8 cellular contexts compared by ENCODE assay signal in the genomic region with DNA sequence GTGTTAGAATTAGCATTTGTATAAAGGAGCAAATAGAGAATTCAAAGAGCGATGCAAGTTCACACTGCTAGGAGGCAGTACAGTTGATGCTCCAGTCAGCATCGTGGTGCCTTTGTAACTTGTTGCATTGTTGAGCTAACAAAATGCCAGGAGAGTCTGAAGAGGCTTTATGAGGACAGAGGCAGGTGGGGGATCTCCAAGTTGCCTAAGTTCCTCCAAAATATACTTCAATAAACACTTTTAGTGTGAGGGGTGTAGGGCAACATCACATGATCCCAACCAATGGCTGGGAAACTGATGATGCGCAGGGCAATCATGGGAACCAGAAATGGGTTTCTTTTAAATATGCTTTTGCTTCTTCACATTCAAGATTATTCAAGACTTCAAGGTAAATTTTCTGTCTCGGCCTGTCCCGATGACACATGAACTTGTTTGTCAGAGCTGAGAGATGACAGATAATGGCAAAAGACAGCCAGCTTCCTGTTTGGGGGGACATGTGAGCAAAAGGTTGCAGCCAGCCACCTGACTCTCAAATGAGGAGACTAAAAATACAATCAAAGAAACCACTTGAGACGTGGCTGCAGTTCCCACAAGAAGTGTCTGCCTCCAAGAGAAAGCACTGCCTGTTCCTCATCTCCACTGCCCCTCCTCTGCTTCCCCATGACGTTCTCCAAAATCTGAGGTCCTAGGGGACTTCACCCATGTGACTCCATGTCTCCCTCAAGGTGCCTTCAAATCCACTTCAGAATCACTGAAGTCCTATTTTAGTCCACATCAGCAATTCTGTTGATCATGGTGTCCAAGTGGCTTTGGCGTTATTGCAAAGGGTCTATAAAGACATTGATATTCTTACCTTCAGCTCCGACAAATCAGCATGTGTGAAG. TPM values are rescaled to one million over a fixed set of nuclear protein-coding genes. Genes with fewer than 3 reads are reported as not detected.
A peak's percentile ranks its signal among the peaks of the same experiment; 100 is the strongest.
DNase-seq lines count a peak whose midpoint lies in the region; ATAC-seq, FAIRE-seq and TF ChIP-seq lines count a peak whose summit lies in the region.

No MANE protein-coding gene starts in this region.

- H3K36me3 Mint-ChIP-seq in stimulated activated effector memory CD8-positive, alpha-beta T cell treated with anti-CD3 and anti-CD28 coated beads, Interleukin-12 subunit alpha, Interleukin-12 subunit beta, amount 100 ng/mL, for 72 hours, result peaks cover 40% of the 10 kb centered on the region
- H3K36me3 Mint-ChIP-seq in nephron progenitor cell (ENCODE audit: low read depth), result no peaks in the 10 kb centered on the region

- FAIRE-seq in frontal cortex (lab: Jason Lieb, UNC), result no peak

- peaks cover 75% of the 10 kb centered on the region for H3K4me1 Mint-ChIP-seq in stimulated activated effector memory CD8-positive, alpha-beta T cell treated with anti-CD3 and anti-CD28 coated beads, Interleukin-12 subunit alpha, Interleukin-12 subunit beta, amount 100 ng/mL, for 72 hours
- peaks cover 37% of the 10 kb centered on the region for H3K4me1 Mint-ChIP-seq in nephron progenitor cell

- ATAC-seq in GM18519 (IDR thresholded peaks at IDR 0.05; ENCODE audit: low FRiP score, unreplicated experiment) (peak; percentile 56), HG02938 (IDR thresholded peaks at IDR 0.05; ENCODE audit: unreplicated experiment) (peak; percentile 50)
- peak; percentile 86 for ATAC-seq in stimulated activated effector memory CD8-positive, alpha-beta T cell treated with anti-CD3 and anti-CD28 coated beads, Interleukin-12 subunit alpha, Interleukin-12 subunit beta, amount 100 ng/mL, for 72 hours

- H3K4me3 Mint-ChIP-seq in stimulated activated effector memory CD8-positive, alpha-beta T cell treated with anti-CD3 and anti-CD28 coated beads, Interleukin-12 subunit alpha, Interleukin-12 subunit beta, amount 100 ng/mL, for 72 hours, result peak overlapping the region; percentile 8
- no peak overlapping the region for H3K4me3 Mint-ChIP-seq in nephron progenitor cell

- DNase-seq in T-helper 2 cell (peak in 4 of 5 experiments; percentile 4 to 91 (median 64)), dedifferentiated amniotic fluid mesenchymal stem cell (ENCODE audit: extremely low spot score) (peak; percentile 12), frontal cortex (ENCODE audit: low spot score in 2 of 2) (no peak), NCI-H1417 (lab: John Stamatoyannopoulos, UW) (no peak), nephron progenitor cell (no peak)
- DNase-seq in stimulated activated effector memory CD8-positive, alpha-beta T cell treated with anti-CD3 and anti-CD28 coated beads, Interleukin-12 subunit alpha, Interleukin-12 subunit beta, amount 100 ng/mL, for 72 hours (ENCODE audit: low spot score in 2 of 2), result peak in 1 of 2 donors; percentile 63

- H3K27ac Mint-ChIP-seq in stimulated activated effector memory CD8-positive, alpha-beta T cell treated with anti-CD3 and anti-CD28 coated beads, Interleukin-12 subunit alpha, Interleukin-12 subunit beta, amount 100 ng/mL, for 72 hours, result peak overlapping the region; percentile 29
- H3K27ac Mint-ChIP-seq in nephron progenitor cell, result no peak overlapping the region

- no peaks in the 10 kb centered on the region for H3K27me3 Mint-ChIP-seq in nephron progenitor cell (ENCODE audit: low read depth, poor library complexity)

- no peaks in the 10 kb centered on the region for H3K9me3 Mint-ChIP-seq in stimulated activated effector memory CD8-positive, alpha-beta T cell treated with anti-CD3 and anti-CD28 coated beads, Interleukin-12 subunit alpha, Interleukin-12 subunit beta, amount 100 ng/mL, for 72 hours
- no peaks in the 10 kb centered on the region for H3K9me3 Mint-ChIP-seq in nephron progenitor cell

- TF ChIP-seq CTCF in nephron progenitor cell (IDR thresholded peaks at IDR 0.05), result no peak

RNA-seq across cellular contexts. Expression of gene KLHL6, which starts 39.3 kb away (rescaled TPM):
- 0.41 TPM for total RNA-seq in frontal cortex

Comparison
In these comparisons a context has a peak if more than half of its experiments do, and no peak if none do; other contexts are left out.
1. DNase-seq: peak in T-helper 2 cell (4 of 5) and dedifferentiated amniotic fluid mesenchymal stem cell (single experiment); none in frontal cortex (0 of 2), NCI-H1417 (0 of 3) and nephron progenitor cell (single experiment).
2. Peak in every context shown above with its lines, with median percentiles within 50 percentile points of each other: ATAC-seq.